ENCODE assay signal across 8 cellular contexts in the genomic region with DNA sequence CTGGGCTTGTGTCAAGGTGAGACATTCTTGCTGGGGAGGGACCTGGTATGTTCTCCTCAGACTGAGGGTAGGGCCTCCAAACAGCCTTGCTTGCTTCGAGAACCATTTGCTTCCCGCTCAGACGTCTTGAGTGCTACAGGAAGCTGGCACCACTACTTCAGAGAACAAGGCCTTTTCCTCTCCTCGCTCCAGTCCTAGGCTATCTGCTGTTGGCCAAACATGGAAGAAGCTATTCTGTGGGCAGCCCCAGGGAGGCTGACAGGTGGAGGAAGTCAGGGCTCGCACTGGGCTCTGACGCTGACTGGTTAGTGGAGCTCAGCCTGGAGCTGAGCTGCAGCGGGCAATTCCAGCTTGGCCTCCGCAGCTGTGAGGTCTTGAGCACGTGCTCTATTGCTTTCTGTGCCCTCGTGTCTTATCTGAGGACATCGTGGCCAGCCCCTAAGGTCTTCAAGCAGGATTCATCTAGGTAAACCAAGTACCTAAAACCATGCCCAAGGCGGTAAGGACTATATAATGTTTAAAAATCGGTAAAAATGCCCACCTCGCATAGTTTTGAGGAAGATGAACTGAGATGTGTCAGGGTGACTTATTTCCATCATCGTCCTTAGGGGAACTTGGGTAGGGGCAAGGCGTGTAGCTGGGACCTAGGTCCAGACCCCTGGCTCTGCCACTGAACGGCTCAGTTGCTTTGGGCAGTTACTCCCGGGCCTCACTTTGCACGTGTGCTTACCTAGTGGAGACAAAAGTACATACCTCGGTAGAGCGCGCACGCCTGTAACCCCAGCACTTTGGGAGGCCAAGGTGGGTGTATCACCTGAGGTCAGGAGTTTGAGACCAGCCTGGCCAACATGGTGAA. TPM values are rescaled to one million over a fixed set of nuclear protein-coding genes. Genes with fewer than 3 reads are reported as not detected.
A peak's percentile ranks its signal among the peaks of the same experiment; 100 is the strongest.
DNase-seq lines count a peak whose midpoint lies in the region; ATAC-seq and TF ChIP-seq lines count a peak whose summit lies in the region.

No MANE protein-coding gene starts in this region.

- H4K20me1 ChIP-seq in DND-41 (ENCODE audit: insufficient read depth, low read length), result peaks cover 58% of the 10 kb centered on the region

- peaks cover 43% of the 10 kb centered on the region for H3K79me2 ChIP-seq in DND-41 (ENCODE audit: insufficient read depth, low read length)

- H3K4me1 ChIP-seq in DND-41 (ENCODE audit: insufficient read depth, low read length) (peaks cover 81% of the 10 kb centered on the region), mesodermal cell (ENCODE audit: control insufficient read depth, insufficient read depth, low read length, poor library complexity, severe bottlenecking) (peaks cover 40% of the 10 kb centered on the region)

- H3K27me3 Mint-ChIP-seq in IgD-negative memory B cell, result no peaks in the 10 kb centered on the region
- H3K27me3 Mint-ChIP-seq in activated T-helper 1 cell treated with anti-CD3 and anti-CD28 coated beads, Interleukin-12 subunit alpha, Interleukin-12 subunit beta, Interleukin-2, Interleukin-4 antibody, amounts not matched to agents 30 ng/mL and 10 ng/mL and 1 ng/mL, durations not matched to agents 14 hours and 24 hours and 36 hours (ENCODE audit: insufficient read depth), result no peaks in the 10 kb centered on the region

- TF ChIP-seq CTCF in DND-41 (IDR thresholded peaks at IDR 0.05; ENCODE audit: borderline replicate concordance, extremely low read depth, low read length, poor library complexity, severe bottlenecking) (no peak), GM13977 (IDR thresholded peaks at IDR 0.05; ENCODE audit: extremely low read depth, insufficient read depth, missing control alignments) (no peak)

- H3K27me3 ChIP-seq in DND-41 (ENCODE audit: insufficient read depth, low read length, poor library complexity), result no peaks in the 10 kb centered on the region

- H3K27ac ChIP-seq in DND-41 (ENCODE audit: low read length) (peak overlapping the region; percentile 29), mesodermal cell (ENCODE audit: low read depth, low read length, severe bottlenecking) (peak overlapping the region; percentile 36)

- H3K4me3 Mint-ChIP-seq in IgD-negative memory B cell, result peak overlapping the region in 1 of 4 donors; percentile 94
- H3K4me3 Mint-ChIP-seq in activated T-helper 1 cell treated with anti-CD3 and anti-CD28 coated beads, Interleukin-12 subunit alpha, Interleukin-12 subunit beta, Interleukin-2, Interleukin-4 antibody, amounts not matched to agents 30 ng/mL and 10 ng/mL and 1 ng/mL, durations not matched to agents 14 hours and 24 hours and 36 hours, result peak overlapping the region; percentile 91

- H3K9ac ChIP-seq in DND-41 (ENCODE audit: low read depth, low read length), result peak overlapping the region; percentile 7; the same call in 1 of the 2 replicates

- peak overlapping the region; percentile 63; the same call in 1 of the 2 replicates for H3K4me2 ChIP-seq in DND-41 (ENCODE audit: insufficient read depth, low read length)

- H3K36me3 ChIP-seq in DND-41 (ENCODE audit: insufficient read depth, low read length) (peaks cover 70% of the 10 kb centered on the region), mesodermal cell (ENCODE audit: control insufficient read depth, insufficient read depth, low read length) (peaks cover 71% of the 10 kb centered on the region)

- DNase-seq in DND-41 (peak; percentile 57), GM13977 (ENCODE audit: low spot score) (no peak), sciatic nerve (ENCODE audit: low spot score) (no peak)
- no peak for DNase-seq in activated T-helper 1 cell treated with anti-CD3 and anti-CD28 coated beads, Interleukin-12 subunit alpha, Interleukin-12 subunit beta, Interleukin-2, Interleukin-4 antibody, amounts not matched to agents 30 ng/mL and 10 ng/mL and 1 ng/mL, durations not matched to agents 14 hours and 24 hours and 36 hours (ENCODE audit: low spot score)

- H3K9me3 ChIP-seq in DND-41 (ENCODE audit: insufficient read depth, low read length, severe bottlenecking), result no peaks in the 10 kb centered on the region
- H3K9me3 ChIP-seq in mesodermal cell (ENCODE audit: control insufficient read depth, low read length), result no peaks in the 10 kb centered on the region

- in situ Hi-C loops in GM13977 (cut with MboI; ENCODE audit: low pct_unique_long_range_greater_than_20kb, low sequenced_read_pairs, unreplicated experiment), result loop anchor here (10.0 kb wide), 1 partner anchor 114 kb away; no protein-coding TSS in a partner anchor

- H3K9me3 Mint-ChIP-seq in IgD-negative memory B cell, result no peaks in the 10 kb centered on the region
- no peaks in the 10 kb centered on the region for H3K9me3 Mint-ChIP-seq in activated T-helper 1 cell treated with anti-CD3 and anti-CD28 coated beads, Interleukin-12 subunit alpha, Interleukin-12 subunit beta, Interleukin-2, Interleukin-4 antibody, amounts not matched to agents 30 ng/mL and 10 ng/mL and 1 ng/mL, durations not matched to agents 14 hours and 24 hours and 36 hours

- ATAC-seq in DND-41 (ENCODE audit: insufficient read depth, low read depth) (no peak), sciatic nerve (no peak), HG03571 (IDR thresholded peaks at IDR 0.05; ENCODE audit: unreplicated experiment) (no peak), HG03342 (IDR thresholded peaks at IDR 0.05; ENCODE audit: unreplicated experiment) (no peak)

- H2AFZ ChIP-seq in DND-41 (ENCODE audit: low read depth, low read length), result no peak overlapping the region

- intact Hi-C loops in activated T-helper 1 cell treated with anti-CD3 and anti-CD28 coated beads, Interleukin-12 subunit alpha, Interleukin-12 subunit beta, Interleukin-2, Interleukin-4 antibody, amounts not matched to agents 30 ng/mL and 10 ng/mL and 1 ng/mL, durations not matched to agents 14 hours and 24 hours and 36 hours (cut with micrococcal nuclease), result loop anchor here (1.0 to 10.0 kb wide), 2 partner anchors 115 to 406 kb away; a partner anchor contains a TSS
- intact Hi-C loops in sciatic nerve (cut with DNase I), result no loop called here

- WGBS in mesodermal cell (ENCODE audit: insufficient coverage in 2 of 2), 2 experiments, result 81 to 86% methylated on average over 22 of the region's 23 CpGs

- peak overlapping the region in 1 of 2 experiments; percentile 7; a peak in 1 of 4 replicates for H3K4me3 ChIP-seq in DND-41 (ENCODE audit: low read depth in 1 of 2, low read length in 2 of 2)
- no peak overlapping the region for H3K4me3 ChIP-seq in mesodermal cell (ENCODE audit: extremely low read depth, insufficient read depth, low read length, poor library complexity, severe bottlenecking)

- peak overlapping the region; percentile 64 to 98 (median 97) for H3K27ac Mint-ChIP-seq in IgD-negative memory B cell
- H3K27ac Mint-ChIP-seq in activated T-helper 1 cell treated with anti-CD3 and anti-CD28 coated beads, Interleukin-12 subunit alpha, Interleukin-12 subunit beta, Interleukin-2, Interleukin-4 antibody, amounts not matched to agents 30 ng/mL and 10 ng/mL and 1 ng/mL, durations not matched to agents 14 hours and 24 hours and 36 hours, result peak overlapping the region; percentile 91

- H3K4me1 Mint-ChIP-seq in IgD-negative memory B cell, result peaks cover 26 to 40% (median 36%) of the 10 kb centered on the region in 3 donors
- peaks cover 62% of the 10 kb centered on the region for H3K4me1 Mint-ChIP-seq in activated T-helper 1 cell treated with anti-CD3 and anti-CD28 coated beads, Interleukin-12 subunit alpha, Interleukin-12 subunit beta, Interleukin-2, Interleukin-4 antibody, amounts not matched to agents 30 ng/mL and 10 ng/mL and 1 ng/mL, durations not matched to agents 14 hours and 24 hours and 36 hours (ENCODE audit: low read depth)

- no peaks in the 10 kb centered on the region for H3K36me3 Mint-ChIP-seq in IgD-negative memory B cell
- peaks cover 58% of the 10 kb centered on the region for H3K36me3 Mint-ChIP-seq in activated T-helper 1 cell treated with anti-CD3 and anti-CD28 coated beads, Interleukin-12 subunit alpha, Interleukin-12 subunit beta, Interleukin-2, Interleukin-4 antibody, amounts not matched to agents 30 ng/mL and 10 ng/mL and 1 ng/mL, durations not matched to agents 14 hours and 24 hours and 36 hours (ENCODE audit: low read depth)

RNA-seq across cellular contexts. Expression of a gene that starts 4.3 kb away (rescaled TPM):
- polyA plus RNA-seq in IgD-negative memory B cell, result 1,479 TPM
- total RNA-seq in activated T-helper 1 cell treated with anti-CD3 and anti-CD28 coated beads, Interleukin-12 subunit alpha, Interleukin-12 subunit beta, Interleukin-2, Interleukin-4 antibody, amounts not matched to agents 30 ng/mL and 10 ng/mL and 1 ng/mL, durations not matched to agents 14 hours and 24 hours and 36 hours, result 4,315 and 4,318 TPM in 2 replicates
- polyA plus RNA-seq in mesodermal cell (2013, experiment 1 of 2), result 4,059 TPM
- polyA plus RNA-seq in mesodermal cell (2013, experiment 2 of 2), result 3,444 TPM
- 1,200 TPM for total RNA-seq in sciatic nerve

RNA-seq across cellular contexts. Expression of a gene that starts 17.2 kb away (rescaled TPM):
- 12.3 TPM for polyA plus RNA-seq in IgD-negative memory B cell
- total RNA-seq in activated T-helper 1 cell treated with anti-CD3 and anti-CD28 coated beads, Interleukin-12 subunit alpha, Interleukin-12 subunit beta, Interleukin-2, Interleukin-4 antibody, amounts not matched to agents 30 ng/mL and 10 ng/mL and 1 ng/mL, durations not matched to agents 14 hours and 24 hours and 36 hours, result 19.5 and 19.9 TPM in 2 replicates
- polyA plus RNA-seq in mesodermal cell (2013, experiment 1 of 2), result 17.7 TPM
- polyA plus RNA-seq in mesodermal cell (2013, experiment 2 of 2), result 14.3 TPM
- 38.7 TPM for total RNA-seq in sciatic nerve

RNA-seq across cellular contexts. Expression of a gene that starts 29.4 kb away (rescaled TPM):
- 24.9 TPM for polyA plus RNA-seq in IgD-negative memory B cell
- 194 and 196 TPM in 2 replicates for total RNA-seq in activated T-helper 1 cell treated with anti-CD3 and anti-CD28 coated beads, Interleukin-12 subunit alpha, Interleukin-12 subunit beta, Interleukin-2, Interleukin-4 antibody, amounts not matched to agents 30 ng/mL and 10 ng/mL and 1 ng/mL, durations not matched to agents 14 hours and 24 hours and 36 hours
- 34.8 TPM for polyA plus RNA-seq in mesodermal cell (2013, experiment 1 of 2)
- polyA plus RNA-seq in mesodermal cell (2013, experiment 2 of 2), result 34.5 TPM
- total RNA-seq in sciatic nerve, result 27.6 TPM

RNA-seq across cellular contexts. Expression of a gene that starts 44.7 kb away (rescaled TPM):
- polyA plus RNA-seq in IgD-negative memory B cell, result 21.1 TPM
- 91.6 and 93.4 TPM in 2 replicates for total RNA-seq in activated T-helper 1 cell treated with anti-CD3 and anti-CD28 coated beads, Interleukin-12 subunit alpha, Interleukin-12 subunit beta, Interleukin-2, Interleukin-4 antibody, amounts not matched to agents 30 ng/mL and 10 ng/mL and 1 ng/mL, durations not matched to agents 14 hours and 24 hours and 36 hours
- polyA plus RNA-seq in mesodermal cell (2013, experiment 1 of 2), result 98.3 TPM
- 88.4 TPM for polyA plus RNA-seq in mesodermal cell (2013, experiment 2 of 2)
- total RNA-seq in sciatic nerve, result 21.3 TPM

RNA-seq across cellular contexts. Expression of a gene that starts 45.6 kb away (rescaled TPM):
- polyA plus RNA-seq in IgD-negative memory B cell, result 165 TPM
- total RNA-seq in activated T-helper 1 cell treated with anti-CD3 and anti-CD28 coated beads, Interleukin-12 subunit alpha, Interleukin-12 subunit beta, Interleukin-2, Interleukin-4 antibody, amounts not matched to agents 30 ng/mL and 10 ng/mL and 1 ng/mL, durations not matched to agents 14 hours and 24 hours and 36 hours, result 250 and 258 TPM in 2 replicates
- 259 TPM for polyA plus RNA-seq in mesodermal cell (2013, experiment 1 of 2)
- polyA plus RNA-seq in mesodermal cell (2013, experiment 2 of 2), result 255 TPM
- total RNA-seq in sciatic nerve, result 117 TPM
